In the genomic region with DNA sequence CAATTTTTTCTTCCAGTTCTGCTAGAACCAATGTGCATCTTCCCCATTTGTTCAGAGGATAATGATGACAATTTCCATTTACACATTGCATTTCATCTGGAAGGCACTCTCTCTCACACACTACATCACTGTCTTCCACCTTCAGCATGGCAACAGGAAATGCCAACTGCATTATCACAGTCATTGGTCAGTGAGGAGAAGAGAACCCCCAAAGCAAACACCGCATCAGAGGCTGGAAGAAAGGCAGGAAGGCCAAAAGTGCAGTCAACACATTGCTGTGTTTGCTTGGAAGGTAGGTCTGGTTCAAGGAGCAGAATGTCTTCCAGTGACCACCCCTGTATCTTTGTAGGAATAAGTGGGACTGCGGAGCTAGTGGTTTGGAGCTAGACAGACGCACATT, we compare ENCODE assay signal across 17 cellular contexts.
A peak's percentile ranks its signal among the peaks of the same experiment; 100 is the strongest.
DNase-seq lines count a peak whose midpoint lies in the region; FAIRE-seq and TF ChIP-seq lines count a peak whose summit lies in the region.
"Had no signal": no experiment of that assay in that cellular context is flagged by ENCODE, and none has a peak within 500 bp of the region (broad histone marks: within the 10 kb centered on the region; RNA-seq: fewer than 3 reads in every experiment).

No MANE protein-coding gene starts in this region.

- no peak for TF ChIP-seq CTCF in choroid plexus epithelial cell (conservative IDR thresholded peaks at IDR 0.05; ENCODE audit: low read depth, low read length)
- TF ChIP-seq CTCF in nephron (IDR thresholded peaks at IDR 0.05; ENCODE audit: unreplicated experiment in 3 of 3) = no peak
- TF ChIP-seq CTCF in left ventricle myocardium inferior (IDR thresholded peaks at IDR 0.05; ENCODE audit: borderline replicate concordance) = no peak

- no peaks in the 10 kb centered on the region for H3K36me3 ChIP-seq in left ventricle myocardium inferior
- H3K36me3 ChIP-seq: SJSA1 had no signal

- intact Hi-C loops in left ventricle myocardium inferior (cut with micrococcal nuclease) = no loop called here

- no peaks in the 10 kb centered on the region for H3K27me3 ChIP-seq in left ventricle myocardium inferior (ENCODE audit: low read depth)
- H3K27me3 ChIP-seq: SJSA1 had no signal

- peak overlapping the region; percentile 15 to 47 (median 32) for H3K27ac Mint-ChIP-seq in nephron
- H3K27ac Mint-ChIP-seq: activated T-cell treated with anti-CD3 and anti-CD28 coated beads, Interleukin-2, amount 50 U/mL, for 24 hours; CD4-positive, alpha-beta memory T cell had no signal

- H3K9me3 Mint-ChIP-seq in nephron = peaks cover 7% of the 10 kb centered on the region
- H3K9me3 Mint-ChIP-seq: activated T-cell treated with anti-CD3 and anti-CD28 coated beads, Interleukin-2, amount 50 U/mL, for 24 hours had no signal

- no peak for TF ChIP-seq POLR2A in GM12892 (IDR thresholded peaks at IDR 0.05; ENCODE audit: low read depth, low read length)

- no peak for DNase-seq in GM12892 (ENCODE audit: insufficient read length)
- DNase-seq in NCI-H226 = peak; percentile 32
- peak; percentile 36 for DNase-seq in choroid plexus epithelial cell (ENCODE audit: low read depth)
- DNase-seq in NCI-H2081 (lab: John Stamatoyannopoulos, UW) = no peak
- DNase-seq in T-helper 2 cell = no peak
- DNase-seq in NCI-H345 (lab: John Stamatoyannopoulos, UW) = no peak
- DNase-seq in left ventricle myocardium inferior = no peak
- DNase-seq: activated CD4-positive, CD25-positive, alpha-beta regulatory T cell; activated T-cell treated with anti-CD3 and anti-CD28 coated beads, Interleukin-2, amount 50 U/mL, for 24 hours; CD4-positive, alpha-beta memory T cell; effector CD4-positive, alpha-beta T cell; head of caudate nucleus; NCI-H524; retina had no signal

- H3K9me3 ChIP-seq in left ventricle myocardium inferior (replicated peaks) = no peaks in the 10 kb centered on the region
- H3K9me3 ChIP-seq: SJSA1 had no signal

- peaks cover 11% of the 10 kb centered on the region for H3K4me1 ChIP-seq in left ventricle myocardium inferior

- H3K4me3 ChIP-seq in choroid plexus epithelial cell (ENCODE audit: low read depth, low read length) = no peak overlapping the region
- no peak overlapping the region for H3K4me3 ChIP-seq in left ventricle myocardium inferior
- H3K4me3 ChIP-seq: lung, SJSA1 had no signal

- H3K36me3 Mint-ChIP-seq in nephron (ENCODE audit: low read depth) = peaks cover 4% of the 10 kb centered on the region
- H3K36me3 Mint-ChIP-seq: CD4-positive, alpha-beta memory T cell had no signal

- H3K27ac ChIP-seq in left ventricle myocardium inferior (replicated peaks) = no peak overlapping the region
- H3K27ac ChIP-seq: SJSA1 had no signal

- H3K4me3 Mint-ChIP-seq in nephron = no peak overlapping the region
- H3K4me3 Mint-ChIP-seq: activated T-cell treated with anti-CD3 and anti-CD28 coated beads, Interleukin-2, amount 50 U/mL, for 24 hours; CD4-positive, alpha-beta memory T cell had no signal

- peaks cover 12% of the 10 kb centered on the region for H3K4me1 Mint-ChIP-seq in nephron
- H3K4me1 Mint-ChIP-seq: CD4-positive, alpha-beta memory T cell had no signal

- H3K27me3 Mint-ChIP-seq in nephron (ENCODE audit: low read depth) = peaks cover 3% of the 10 kb centered on the region

- peak; percentile 69 for FAIRE-seq in GM12892 (lab: Jason Lieb, UNC)

Comparison
In these comparisons a context has a peak if more than half of its experiments do, and no peak if none do; other contexts are left out.
1. DNase-seq: peak in NCI-H226 (single experiment) and choroid plexus epithelial cell (single experiment); none in GM12892 (single experiment), NCI-H2081 (0 of 2), T-helper 2 cell (0 of 5), NCI-H345 (single experiment) and left ventricle myocardium inferior (single experiment).